In genomic region chr12:46963977-46964376, GRCh38 we compare ENCODE assay signal across 11 cellular contexts.
DNase-seq lines count a peak whose midpoint lies in the region; ATAC-seq, FAIRE-seq and TF ChIP-seq lines count a peak whose summit lies in the region.
"Had no signal": no experiment of that assay in that cellular context is flagged by ENCODE, and none has a peak within 500 bp of the region (broad histone marks: within the 10 kb centered on the region; RNA-seq: fewer than 3 reads in every experiment).

No MANE protein-coding gene starts in this region.

- no peaks in the 10 kb centered on the region for H3K9me3 ChIP-seq in ascending aorta
- no peaks in the 10 kb centered on the region for H3K9me3 ChIP-seq in heart left ventricle
- H3K9me3 ChIP-seq in CD4-positive, alpha-beta T cell (ENCODE audit: control insufficient read depth, low read length) = no peaks in the 10 kb centered on the region

- ATAC-seq in heart left ventricle = peak; percentile 68 to 79 (median 74)
- peak; percentile 30 for ATAC-seq in sciatic nerve
- ATAC-seq in CD4-positive, alpha-beta T cell (ENCODE audit: poor library complexity) = no peak
- no peak for ATAC-seq in HG03439 (IDR thresholded peaks at IDR 0.05; ENCODE audit: unreplicated experiment)
- ATAC-seq: activated T-helper 17 cell treated with anti-CD3 and anti-CD28 coated beads, Interleukin-2, amount 50 U/mL, for 72 hours; naive thymus-derived CD4-positive, alpha-beta T cell had no signal

- H3K9me3 Mint-ChIP-seq in CD4-positive, alpha-beta T cell = no peaks in the 10 kb centered on the region
- H3K9me3 Mint-ChIP-seq: activated T-helper 17 cell treated with anti-CD3 and anti-CD28 coated beads, Interleukin-2, amount 50 U/mL, for 72 hours; naive thymus-derived CD4-positive, alpha-beta T cell had no signal

- WGBS in heart left ventricle, 4 donors = 15 to 18% (median 17%) methylated on average over 3 of the region's 3 CpGs

- H3K27ac Mint-ChIP-seq in CD4-positive, alpha-beta T cell = no peak overlapping the region
- H3K27ac Mint-ChIP-seq: activated T-helper 17 cell treated with anti-CD3 and anti-CD28 coated beads, Interleukin-2, amount 50 U/mL, for 72 hours; naive thymus-derived CD4-positive, alpha-beta T cell had no signal

- H3K36me3 ChIP-seq in ascending aorta (no peaks in the 10 kb centered on the region), heart left ventricle (no peaks in the 10 kb centered on the region)

- H3K4me1 ChIP-seq in ascending aorta = peaks cover 0 to 6% of the 10 kb centered on the region in 2 donors
- H3K4me1 ChIP-seq in heart left ventricle = peaks cover 0 to 35% (median 14%) of the 10 kb centered on the region in 12 donors

- H3K4me3 ChIP-seq in ascending aorta (peak overlapping the region in 1 of 2 donors; percentile 29), heart left ventricle (no peak overlapping the region)

- H3K36me3 Mint-ChIP-seq in CD4-positive, alpha-beta T cell (ENCODE audit: low read depth) = no peaks in the 10 kb centered on the region
- H3K36me3 Mint-ChIP-seq: naive thymus-derived CD4-positive, alpha-beta T cell had no signal

- peak overlapping the region; percentile 56 to 64 for H3K27ac ChIP-seq in ascending aorta
- H3K27ac ChIP-seq in heart left ventricle = peak overlapping the region; percentile 7 to 93 (median 74)
- no peak overlapping the region for H3K27ac ChIP-seq in CD4-positive, alpha-beta T cell (ENCODE audit: low read depth, low read length)

- no peak for DNase-seq in H54 (ENCODE audit: insufficient read length, low spot score)
- no peak for DNase-seq in ascending aorta (ENCODE audit: low spot score in 2 of 2)
- DNase-seq in heart left ventricle = peak in 3 of 5 donors; percentile 24 to 29 (median 24)
- DNase-seq in sciatic nerve (ENCODE audit: low spot score) = no peak
- no peak for DNase-seq in GM10248 (ENCODE audit: extremely low spot score)
- no peak for DNase-seq in CD4-positive, alpha-beta T cell
- no peak for DNase-seq in NCI-H510A treated with DMSO at 0.1 percent for 48 hours (lab: John Stamatoyannopoulos, UW)
- DNase-seq: DMS153; naive thymus-derived CD4-positive, alpha-beta T cell had no signal

- no peak for TF ChIP-seq CTCF in ascending aorta (IDR thresholded peaks at IDR 0.05)
- TF ChIP-seq CTCF in heart left ventricle (IDR thresholded peaks at IDR 0.05) = no peak
- no peak for TF ChIP-seq CTCF in GM10248 (IDR thresholded peaks at IDR 0.05; ENCODE audit: control extremely low read depth, extremely low read depth, low read depth, missing control alignments)
- TF ChIP-seq CTCF in CD4-positive, alpha-beta T cell (IDR thresholded peaks at IDR 0.05) = no peak

- H3K4me3 Mint-ChIP-seq in CD4-positive, alpha-beta T cell = no peak overlapping the region
- H3K4me3 Mint-ChIP-seq: activated T-helper 17 cell treated with anti-CD3 and anti-CD28 coated beads, Interleukin-2, amount 50 U/mL, for 72 hours; naive thymus-derived CD4-positive, alpha-beta T cell had no signal

- POLR2A ChIA-PET in GM10248 (lab: Yijun Ruan, JAX) = no interaction called here
- POLR2A ChIA-PET in CD4-positive, alpha-beta T cell (lab: Charles Lee) = no interaction called here

- H3K27me3 ChIP-seq in ascending aorta (no peaks in the 10 kb centered on the region), heart left ventricle (no peaks in the 10 kb centered on the region)
- no peaks in the 10 kb centered on the region for H3K27me3 ChIP-seq in CD4-positive, alpha-beta T cell (ENCODE audit: control insufficient read depth, insufficient read depth, low read length)

- FAIRE-seq in H54 (lab: Jason Lieb, UNC) = peak; percentile 97

- TF ChIP-seq POLR2A in H54 (IDR thresholded peaks at IDR 0.05; ENCODE audit: low read depth, low read length) (no peak), heart left ventricle (IDR thresholded peaks at IDR 0.05) (no peak)

- CTCF ChIA-PET in GM10248 (lab: Yijun Ruan, JAX) = interaction anchor here (1.1 to 1.3 kb wide), 2 partner anchors 31 to 488 kb away, joined by 3 read pairs; no protein-coding TSS in a partner anchor
- CTCF ChIA-PET in CD4-positive, alpha-beta T cell (lab: Charles Lee) = no interaction called here

- H3K27me3 Mint-ChIP-seq in CD4-positive, alpha-beta T cell = peaks cover 4% of the 10 kb centered on the region

- no peaks in the 10 kb centered on the region for H3K4me1 Mint-ChIP-seq in CD4-positive, alpha-beta T cell (ENCODE audit: low read depth)
- H3K4me1 Mint-ChIP-seq: activated T-helper 17 cell treated with anti-CD3 and anti-CD28 coated beads, Interleukin-2, amount 50 U/mL, for 72 hours; naive thymus-derived CD4-positive, alpha-beta T cell had no signal

- intact Hi-C loops in ascending aorta (cut with DNase I) = no loop called here
- intact Hi-C loops in heart left ventricle (cut with DNase I) = no loop called here
- intact Hi-C loops in sciatic nerve (cut with DNase I) = no loop called here
- intact Hi-C loops in CD4-positive, alpha-beta T cell (cut with DNase I, micrococcal nuclease) = no loop called here

Comparison
In these comparisons a context has a peak if more than half of its experiments do, and no peak if none do; other contexts are left out.
1. DNase-seq: peak in heart left ventricle (3 of 5); none in H54 (single experiment), ascending aorta (0 of 2), sciatic nerve (single experiment), GM10248 (single experiment), CD4-positive, alpha-beta T cell (0 of 10) and NCI-H510A treated with DMSO at 0.1 percent for 48 hours (single experiment).
2. ATAC-seq: peak in heart left ventricle (4 of 4) and sciatic nerve (single experiment); none in CD4-positive, alpha-beta T cell (single experiment) and HG03439 (single experiment).